In the genomic region with DNA sequence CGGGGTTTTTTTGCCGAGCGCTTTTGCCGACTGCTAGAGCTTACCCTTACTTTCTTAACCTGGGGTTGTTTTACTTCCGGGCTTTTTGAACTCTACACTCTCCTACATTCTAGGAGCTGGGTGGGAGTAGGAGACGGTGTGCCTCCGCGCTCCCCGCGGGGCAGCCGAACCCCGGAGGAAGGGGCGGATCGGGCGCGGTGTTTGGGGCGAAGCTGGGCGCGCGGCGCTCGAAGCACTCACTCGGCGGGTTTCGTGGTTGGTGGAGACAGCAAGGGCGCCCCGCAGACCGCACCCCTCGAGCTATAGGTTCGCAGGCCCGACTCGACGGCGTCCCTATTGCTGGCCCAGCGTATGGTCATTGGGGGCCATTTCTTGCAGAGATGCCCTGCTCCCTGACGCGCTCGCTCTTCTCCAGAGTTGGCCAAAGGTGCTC, we compare ENCODE assay signal across 8 cellular contexts. TPM values are rescaled to one million over a fixed set of nuclear protein-coding genes. Genes with fewer than 3 reads are reported as not detected.
A peak's percentile ranks its signal among the peaks of the same experiment; 100 is the strongest.
DNase-seq lines count a peak whose midpoint lies in the region; ATAC-seq and TF ChIP-seq lines count a peak whose summit lies in the region.

No MANE protein-coding gene starts in this region.

- H3K36me3 ChIP-seq in ovary (no peaks in the 10 kb centered on the region), upper lobe of right lung (peaks cover 24% of the 10 kb centered on the region)

- DNase-seq in DMS 273 (lab: John Stamatoyannopoulos, UW; ENCODE audit: unreplicated experiment) (peak; percentile 91), HPDE6-E6E7 (ENCODE audit: extremely low spot score) (peak; percentile 62), RPMI7951 (ENCODE audit: low read depth) (peak; percentile 84), activated gamma-delta T cell (lab: John Stamatoyannopoulos, UW) (peak; percentile 52), glomerular visceral epithelial cell (ENCODE audit: extremely low spot score) (peak; percentile 81), ovary (peak in 2 of 5 donors; percentile 57 to 74), upper lobe of right lung (peak; percentile 89)

- H3K27me3 ChIP-seq in ovary (no peaks in the 10 kb centered on the region), upper lobe of right lung (peaks cover 17% of the 10 kb centered on the region)

- TF ChIP-seq POLR2A in ovary (IDR thresholded peaks at IDR 0.05) = no peak

- 0 to 1% (median 0%) methylated on average over 38 of the region's 38 CpGs for WGBS in ovary, 3 donors

- H3K4me1 ChIP-seq in ovary (ENCODE audit: insufficient read depth) = peaks cover 4% of the 10 kb centered on the region
- H3K4me1 ChIP-seq in upper lobe of right lung = peaks cover 17% of the 10 kb centered on the region

- intact Hi-C loops in ovary (cut with DNase I) (loop anchor here in 1 of 4 donors (1.0 kb wide), 1 partner anchor 40 kb away; no protein-coding TSS in a partner anchor), upper lobe of right lung (cut with DNase I) (no loop called here)

- H3K27ac ChIP-seq in ovary = peak overlapping the region; percentile 73 to 87
- H3K27ac ChIP-seq in upper lobe of right lung = peak overlapping the region; percentile 99

- H3K4me3 ChIP-seq in ovary (peak overlapping the region; percentile 69), upper lobe of right lung (peak overlapping the region; percentile 80)

- no peak for TF ChIP-seq CTCF in ovary (IDR thresholded peaks at IDR 0.05)
- TF ChIP-seq CTCF in upper lobe of right lung (IDR thresholded peaks at IDR 0.05) = peak; percentile 10

- no peaks in the 10 kb centered on the region for H3K9me3 ChIP-seq in ovary
- H3K9me3 ChIP-seq in upper lobe of right lung = no peaks in the 10 kb centered on the region

- ATAC-seq in GM21360 (IDR thresholded peaks at IDR 0.05; ENCODE audit: unreplicated experiment) (peak; percentile 59), upper lobe of right lung (peak; percentile 86)

- no peak for TF ChIP-seq EP300 in ovary (IDR thresholded peaks at IDR 0.05)

RNA-seq across cellular contexts. Expression of a gene that starts 0.2 kb away (rescaled TPM):
- 14.9 and 19.5 TPM in 2 replicates for total RNA-seq in RPMI7951 (2014; rRNA removed; shearing (Covaris generic))
- total RNA-seq in ovary = 10 to 100 TPM; 14.2 to 31.7 (median 17.5) TPM
- polyA plus RNA-seq in ovary = 10 to 100 TPM in 1 of 2 donors, 1 to 10 TPM in 1; 4.5 to 10.5 TPM
- 17.9 TPM for total RNA-seq in upper lobe of right lung
